ENCODE assay signal across 8 cellular contexts in genomic region chr1:18902523-18903312, GRCh38. TPM values are rescaled to one million over a fixed set of nuclear protein-coding genes. Genes with fewer than 3 reads are reported as not detected.
DNase-seq lines count a peak whose midpoint lies in the region; ATAC-seq and TF ChIP-seq lines count a peak whose summit lies in the region.

Gene ALDH4A1, minus strand, starts transcription at chr1:18902555. Its CDS starts 32 bp downstream, at chr1:18902523.

- intact Hi-C loops in CD4-positive, alpha-beta memory T cell (cut with micrococcal nuclease), result loop anchor here (1.0 kb wide), 2 partner anchors 18 to 54 kb away; partner anchors contain the start of gene IFFO2
- intact Hi-C loops in right lobe of liver (cut with DNase I), result no loop called here

- H3K27ac Mint-ChIP-seq in CD4-positive, alpha-beta memory T cell, result peak within 1 kb of the TSS; percentile 92 to 99 (median 97)
- peak within 1 kb of the TSS; percentile 98 for H3K27ac Mint-ChIP-seq in activated CD8-positive, alpha-beta T cell treated with anti-CD3 and anti-CD28 coated beads, Interleukin-2, amount 10 ng/mL, durations not matched to agents 7 days and 5 days

- TF ChIP-seq POLR2A in right lobe of liver (IDR thresholded peaks at IDR 0.05), result peak; percentile 39

- H3K4me3 ChIP-seq in CD4-positive, alpha-beta memory T cell (ENCODE audit: low read length in 2 of 2), result peak within 1 kb of the TSS; percentile 47 to 67
- peak within 1 kb of the TSS; percentile 92 to 99 (median 94) for H3K4me3 ChIP-seq in right lobe of liver

- ATAC-seq in GM19455 (IDR thresholded peaks at IDR 0.05; ENCODE audit: unreplicated experiment) (peak; percentile 95), right lobe of liver (peak; percentile 78 to 88 (median 80))
- ATAC-seq in activated CD8-positive, alpha-beta T cell treated with anti-CD3 and anti-CD28 coated beads, Interleukin-2, amount 10 ng/mL, durations not matched to agents 7 days and 5 days, result peak; percentile 99

- H3K4me3 Mint-ChIP-seq in CD4-positive, alpha-beta memory T cell, result peak within 1 kb of the TSS; percentile 90 to 96 (median 92)
- H3K4me3 Mint-ChIP-seq in activated CD8-positive, alpha-beta T cell treated with anti-CD3 and anti-CD28 coated beads, Interleukin-2, amount 10 ng/mL, durations not matched to agents 7 days and 5 days, result peak within 1 kb of the TSS; percentile 91

- WGBS in right lobe of liver (ENCODE audit: insufficient coverage, low coverage, low lambda C conversion rate, missing lambda C conversion rate), result 0% methylated on average over 18 of the region's 56 CpGs

- DNase-seq in CD4-positive, alpha-beta memory T cell, result peak; percentile 93 to 97 (median 94)
- peak; percentile 97 for DNase-seq in HK-2 (ENCODE audit: unreplicated experiment)
- DNase-seq in NCI-H82 treated with DMSO at 0.1 percent for 48 hours (lab: John Stamatoyannopoulos, UW; ENCODE audit: unreplicated experiment), result peak; percentile 98
- DNase-seq in activated CD8-positive, alpha-beta T cell treated with anti-CD3 and anti-CD28 coated beads, Interleukin-2, amount 10 ng/mL, durations not matched to agents 7 days and 5 days, result peak; percentile 97
- peak; percentile 97 for DNase-seq in ecto neural progenitor cell (ENCODE audit: low spot score)
- DNase-seq in right lobe of liver, result peak; percentile 97 to 100 (median 99)
- peak; percentile 96 for DNase-seq in stimulated activated CD4-positive, alpha-beta T cell treated with anti-CD3 and anti-CD28 coated beads, Interleukin-4, amount 100 ng/mL, for 24 hours

- no peaks in the 10 kb centered on the region for H3K9me3 ChIP-seq in CD4-positive, alpha-beta memory T cell (ENCODE audit: control insufficient read depth in 1 of 2, low read length in 2 of 2)
- H3K9me3 ChIP-seq in right lobe of liver, result no peaks in the 10 kb centered on the region

- H3K4me1 ChIP-seq in CD4-positive, alpha-beta memory T cell (ENCODE audit: insufficient read depth, low read length), result peaks cover 23% of the 10 kb centered on the region
- H3K4me1 ChIP-seq in right lobe of liver, result peaks cover 0 to 30% (median 12%) of the 10 kb centered on the region in 4 donors

- H3K27me3 Mint-ChIP-seq in CD4-positive, alpha-beta memory T cell, result no peaks in the 10 kb centered on the region
- H3K27me3 Mint-ChIP-seq in activated CD8-positive, alpha-beta T cell treated with anti-CD3 and anti-CD28 coated beads, Interleukin-2, amount 10 ng/mL, durations not matched to agents 7 days and 5 days (ENCODE audit: low read depth), result peaks cover 2% of the 10 kb centered on the region

- no peak for TF ChIP-seq CTCF in right lobe of liver (IDR thresholded peaks at IDR 0.05)

- H3K27ac ChIP-seq in CD4-positive, alpha-beta memory T cell (ENCODE audit: low read depth, low read length), result peak within 1 kb of the TSS; percentile 66
- peak within 1 kb of the TSS; percentile 77 to 96 (median 89) for H3K27ac ChIP-seq in right lobe of liver

- H3K36me3 Mint-ChIP-seq in CD4-positive, alpha-beta memory T cell, result peaks cover 0 to 21% of the 10 kb centered on the region in 2 donors
- no peaks in the 10 kb centered on the region for H3K36me3 Mint-ChIP-seq in activated CD8-positive, alpha-beta T cell treated with anti-CD3 and anti-CD28 coated beads, Interleukin-2, amount 10 ng/mL, durations not matched to agents 7 days and 5 days (ENCODE audit: low read depth)

- no peaks in the 10 kb centered on the region for H3K9me3 Mint-ChIP-seq in CD4-positive, alpha-beta memory T cell
- no peaks in the 10 kb centered on the region for H3K9me3 Mint-ChIP-seq in activated CD8-positive, alpha-beta T cell treated with anti-CD3 and anti-CD28 coated beads, Interleukin-2, amount 10 ng/mL, durations not matched to agents 7 days and 5 days (ENCODE audit: insufficient read depth)

- peaks cover 5% of the 10 kb centered on the region for H3K36me3 ChIP-seq in CD4-positive, alpha-beta memory T cell (ENCODE audit: insufficient read depth, low read length)
- peaks cover 0 to 3% (median under 1%) of the 10 kb centered on the region in 4 donors for H3K36me3 ChIP-seq in right lobe of liver

- peaks cover 11 to 45% (median 22%) of the 10 kb centered on the region in 4 donors for H3K4me1 Mint-ChIP-seq in CD4-positive, alpha-beta memory T cell
- peaks cover 36% of the 10 kb centered on the region for H3K4me1 Mint-ChIP-seq in activated CD8-positive, alpha-beta T cell treated with anti-CD3 and anti-CD28 coated beads, Interleukin-2, amount 10 ng/mL, durations not matched to agents 7 days and 5 days (ENCODE audit: low read depth)

- CTCF ChIA-PET in CD4-positive, alpha-beta memory T cell (lab: Charles Lee; ENCODE audit: partially characterized antibody), result interaction anchor here (0.7 to 17.3 kb wide), 10 partner anchors 11 to 177 kb away, joined by 3 to 443 read pairs (median 6); no protein-coding TSS in a partner anchor
- CTCF ChIA-PET in activated CD8-positive, alpha-beta T cell treated with anti-CD3 and anti-CD28 coated beads, Interleukin-2, amount 10 ng/mL, durations not matched to agents 7 days and 5 days (lab: Charles Lee), result interaction anchor here (0.6 to 6.7 kb wide), 21 partner anchors 10 to 303 kb away, joined by 3 to 51 read pairs (median 4); partner anchors contain the start of gene IFFO2

- POLR2A ChIA-PET in CD4-positive, alpha-beta memory T cell (lab: Charles Lee; ENCODE audit: partially characterized antibody), result interaction anchor here (0.6 to 4.6 kb wide), 20 partner anchors 10 to 583 kb away, joined by 3 to 55 read pairs (median 6); partner anchors contain the start of genes CAPZB and IFFO2
- POLR2A ChIA-PET in activated CD8-positive, alpha-beta T cell treated with anti-CD3 and anti-CD28 coated beads, Interleukin-2, amount 10 ng/mL, durations not matched to agents 7 days and 5 days (lab: Charles Lee), result interaction anchor here (2.4 kb wide), 1 partner anchor 25 kb away, joined by 12 read pairs; no protein-coding TSS in a partner anchor

- H3K27me3 ChIP-seq in CD4-positive, alpha-beta memory T cell (ENCODE audit: insufficient read depth, low read length), result no peaks in the 10 kb centered on the region
- no peaks in the 10 kb centered on the region for H3K27me3 ChIP-seq in right lobe of liver

RNA-seq across cellular contexts. Expression of gene ALDH4A1, which starts in this region (rescaled TPM):
- total RNA-seq in CD4-positive, alpha-beta memory T cell, result 1 to 10 TPM; 1.4 to 1.5 TPM
- polyA plus RNA-seq in CD4-positive, alpha-beta memory T cell, result 1 to 10 TPM; 1.1 to 1.6 TPM
- 1 to 10 TPM; 4.2 to 4.3 TPM for total RNA-seq in activated CD8-positive, alpha-beta T cell treated with anti-CD3 and anti-CD28 coated beads, Interleukin-2, amount 10 ng/mL, durations not matched to agents 7 days and 5 days
- 100 to 1,000 TPM; 218 to 364 (median 265) TPM for total RNA-seq in right lobe of liver

Comparison
In these comparisons a context has a peak if more than half of its experiments do, and no peak if none do; other contexts are left out.
1. Peak in every context shown above with its lines: DNase-seq, ATAC-seq, H3K4me3 ChIP-seq and H3K27ac ChIP-seq.
2. RNA of gene ALDH4A1 (total RNA-seq): 218 to 364 TPM in right lobe of liver; 4.2 to 4.3 TPM in activated CD8-positive, alpha-beta T cell treated with anti-CD3 and anti-CD28 coated beads, Interleukin-2, amount 10 ng/mL, durations not matched to agents 7 days and 5 days and 1.4 to 1.5 TPM in CD4-positive, alpha-beta memory T cell; every median in the first group is over 10 times any median in the second.